Comparison of ENCODE assay signal across 16 cellular contexts in genomic region chr16:17445421-17445820, GRCh38. TPM values are rescaled to one million over a fixed set of nuclear protein-coding genes. Genes with fewer than 3 reads are reported as not detected.
DNase-seq lines count a peak whose midpoint lies in the region; ATAC-seq and TF ChIP-seq lines count a peak whose summit lies in the region.
"Had no signal": no experiment of that assay in that cellular context is flagged by ENCODE, and none has a peak within 500 bp of the region (broad histone marks: within the 10 kb centered on the region; RNA-seq: fewer than 3 reads in every experiment).

No MANE protein-coding gene starts in this region.

- H2BK120ac ChIP-seq in H9 (ENCODE audit: low read depth, low read length, poor library complexity, severe bottlenecking) (no peak overlapping the region), neuronal stem cell (ENCODE audit: low read depth, low read length) (no peak overlapping the region)

- no peaks in the 10 kb centered on the region for H3K27me3 ChIP-seq in H9 (ENCODE audit: insufficient read depth, low read length)
- no peaks in the 10 kb centered on the region for H3K27me3 ChIP-seq in endodermal cell (ENCODE audit: control insufficient read depth, insufficient read depth, low read length, poor library complexity, severe bottlenecking)
- H3K27me3 ChIP-seq in hepatocyte: no peaks in the 10 kb centered on the region
- H3K27me3 ChIP-seq in neuronal stem cell (ENCODE audit: control insufficient read depth in 3 of 3, insufficient read depth in 3 of 3, low read depth in 1 of 3, low read length in 3 of 3): no peaks in the 10 kb centered on the region

- no peak overlapping the region for H3K56ac ChIP-seq in H9 (ENCODE audit: insufficient read length, low read depth, low read length)

- no peak overlapping the region for H2BK12ac ChIP-seq in H9 (ENCODE audit: insufficient read length, low read depth, low read length)
- H2BK12ac ChIP-seq in neuronal stem cell (ENCODE audit: low read length): no peak overlapping the region

- H2AK5ac ChIP-seq in H9 (ENCODE audit: insufficient read length, low read length) (no peak overlapping the region), neuronal stem cell (ENCODE audit: low read depth, low read length) (no peak overlapping the region)

- WGBS in H9 (ENCODE audit: extremely low coverage, insufficient read length, low lambda C conversion rate): no CpG with 5 or more reads among the region's 12 CpGs
- WGBS in endodermal cell (ENCODE audit: insufficient coverage in 1 of 2, insufficient read length in 1 of 2), 2 experiments: 64 to 78% methylated on average over 8 to 12 of the region's 12 CpGs
- 77% methylated on average over 12 of the region's 12 CpGs for WGBS in hepatocyte (ENCODE audit: low lambda C conversion rate, missing lambda C conversion rate)
- WGBS in neuronal stem cell (ENCODE audit: extremely low coverage in 2 of 2, insufficient read length in 2 of 2, insufficient replicate concordance in 1 of 2), 2 donors: no CpG with 5 or more reads among the region's 12 CpGs

- H3K27ac ChIP-seq in H9 (ENCODE audit: insufficient read length, low read depth, low read length) (no peak overlapping the region), endodermal cell (ENCODE audit: low read depth, low read length) (no peak overlapping the region), hepatocyte (no peak overlapping the region), neuronal stem cell (replicated peaks; ENCODE audit: low read length) (no peak overlapping the region)
- H3K27ac ChIP-seq: C4-2B had no signal

- H3K79me1 ChIP-seq in H9 (ENCODE audit: insufficient read depth, low read depth, low read length, poor library complexity, severe bottlenecking) (no peaks in the 10 kb centered on the region), neuronal stem cell (ENCODE audit: low read depth, low read length) (peaks cover 6% of the 10 kb centered on the region)

- H3K27ac Mint-ChIP-seq in activated T-cell treated with anti-CD3 and anti-CD28 coated beads, Interleukin-2, amount 50 U/mL, for 24 hours: peak overlapping the region; percentile 14
- H3K27ac Mint-ChIP-seq in H9: peak overlapping the region in 2 of 3 experiments; percentile 7 to 17; a peak in 1 of 7 replicates
- H3K27ac Mint-ChIP-seq in endodermal cell: peak overlapping the region; percentile 35
- H3K27ac Mint-ChIP-seq: B cell; CD8-positive, alpha-beta T cell had no signal

- H3K18ac ChIP-seq in H9 (ENCODE audit: insufficient read length, low read depth, low read length) (no peak overlapping the region), neuronal stem cell (ENCODE audit: low read length) (no peak overlapping the region)

- H2BK20ac ChIP-seq in H9 (ENCODE audit: low read depth, low read length, poor library complexity, severe bottlenecking): no peak overlapping the region

- no peaks in the 10 kb centered on the region for H4K20me1 ChIP-seq in H9 (ENCODE audit: control insufficient read depth, insufficient read depth, insufficient read length)
- H4K20me1 ChIP-seq in hepatocyte (ENCODE audit: insufficient read depth, poor library complexity, severe bottlenecking): no peaks in the 10 kb centered on the region

- no peaks in the 10 kb centered on the region for H3K79me2 ChIP-seq in H9 (ENCODE audit: insufficient read depth, low read length)
- H3K79me2 ChIP-seq in hepatocyte: no peaks in the 10 kb centered on the region

- H3K4me3 ChIP-seq in endodermal cell (ENCODE audit: low read length) (no peak overlapping the region), hepatocyte (no peak overlapping the region), neuronal stem cell (ENCODE audit: low read length in 2 of 2) (no peak overlapping the region)
- H3K4me3 ChIP-seq: HAP-1 had no signal

- H3K36me3 ChIP-seq in endodermal cell (ENCODE audit: control insufficient read depth, insufficient read depth, low read length): peaks cover 3% of the 10 kb centered on the region
- H3K36me3 ChIP-seq in hepatocyte (replicated peaks; ENCODE audit: insufficient read depth, low read depth): no peaks in the 10 kb centered on the region
- no peaks in the 10 kb centered on the region for H3K36me3 ChIP-seq in neuronal stem cell (replicated peaks in 1 of 2; ENCODE audit: control insufficient read depth in 2 of 2, insufficient read depth in 2 of 2, low read length in 2 of 2)
- H3K36me3 ChIP-seq: HAP-1 had no signal

- no peak overlapping the region for H2AFZ ChIP-seq in H9 (ENCODE audit: low read length)
- H2AFZ ChIP-seq in hepatocyte: no peak overlapping the region
- no peak overlapping the region for H2AFZ ChIP-seq in neuronal stem cell (ENCODE audit: low read length)

- H2BK15ac ChIP-seq in H9 (ENCODE audit: low read depth, low read length) (no peak overlapping the region), neuronal stem cell (ENCODE audit: low read length) (no peak overlapping the region)

- H3K9me3 ChIP-seq in H9 (ENCODE audit: control insufficient read depth, low read depth, low read length): no peaks in the 10 kb centered on the region
- H3K9me3 ChIP-seq in endodermal cell (ENCODE audit: control insufficient read depth, low read length): peaks cover 8% of the 10 kb centered on the region
- no peaks in the 10 kb centered on the region for H3K9me3 ChIP-seq in hepatocyte (ENCODE audit: low read depth)
- H3K9me3 ChIP-seq in neuronal stem cell (replicated peaks in 1 of 2; ENCODE audit: control insufficient read depth in 2 of 2, insufficient read depth in 1 of 2, low read depth in 1 of 2, low read length in 2 of 2): no peaks in the 10 kb centered on the region
- H3K9me3 ChIP-seq: HAP-1 had no signal

- H3K4me2 ChIP-seq in H9 (ENCODE audit: insufficient read depth, insufficient read length, low read length) (no peak overlapping the region), hepatocyte (no peak overlapping the region), neuronal stem cell (ENCODE audit: insufficient read depth, low read length, poor library complexity, severe bottlenecking) (no peak overlapping the region)

- ATAC-seq in activated T-cell treated with anti-CD3 and anti-CD28 coated beads, Interleukin-2, amount 50 U/mL, for 4 hours: no peak
- ATAC-seq: CD8-positive, alpha-beta T cell had no signal

- H3K14ac ChIP-seq in H9 (ENCODE audit: insufficient read depth, low read length) (no peak overlapping the region), neuronal stem cell (ENCODE audit: low read length) (no peak overlapping the region)

- peaks cover 9% of the 10 kb centered on the region for H3K36me3 Mint-ChIP-seq in activated T-cell treated with anti-CD3 and anti-CD28 coated beads, Interleukin-2, amount 50 U/mL, for 24 hours (ENCODE audit: low read depth)
- peaks cover 5% of the 10 kb centered on the region for H3K36me3 Mint-ChIP-seq in activated T-cell treated with anti-CD3 and anti-CD28 coated beads, Interleukin-2, amount 50 U/mL, for 4 hours (ENCODE audit: insufficient read depth)
- H3K36me3 Mint-ChIP-seq in H9 (ENCODE audit: insufficient read depth in 1 of 3, low read depth in 3 of 3) (peaks cover 3 to 11% (median 10%) of the 10 kb centered on the region in 3 experiments; a peak in 6 of 7 replicates), endodermal cell (ENCODE audit: low read depth) (peaks cover 21% of the 10 kb centered on the region)

- no peaks in the 10 kb centered on the region for H3K9me3 Mint-ChIP-seq in activated T-cell treated with anti-CD3 and anti-CD28 coated beads, Interleukin-2, amount 50 U/mL, for 24 hours
- no peaks in the 10 kb centered on the region for H3K9me3 Mint-ChIP-seq in activated T-cell treated with anti-CD3 and anti-CD28 coated beads, Interleukin-2, amount 50 U/mL, for 4 hours
- H3K9me3 Mint-ChIP-seq in H9: peaks cover 0 to 3% of the 10 kb centered on the region in 2 experiments; a peak in 2 of 5 replicates
- H3K9me3 Mint-ChIP-seq in endodermal cell: peaks cover 2% of the 10 kb centered on the region
- H3K9me3 Mint-ChIP-seq: CD8-positive, alpha-beta T cell had no signal

- H4K91ac ChIP-seq in H9 (ENCODE audit: insufficient read length, low read depth, low read length): no peak overlapping the region
- H4K91ac ChIP-seq in neuronal stem cell (ENCODE audit: low read depth, low read length, poor library complexity): no peak overlapping the region

- no peaks in the 10 kb centered on the region for H3K9me2 ChIP-seq in hepatocyte (replicated peaks; ENCODE audit: insufficient read depth)

- H3K9ac ChIP-seq in H9 (ENCODE audit: extremely low read depth, insufficient read length, low read length) (no peak overlapping the region), endodermal cell (ENCODE audit: extremely low read depth, low read length, poor library complexity, severe bottlenecking) (no peak overlapping the region), neuronal stem cell (ENCODE audit: low read depth, low read length, poor library complexity) (no peak overlapping the region)

- peaks cover 22% of the 10 kb centered on the region for H3K4me1 Mint-ChIP-seq in activated T-cell treated with anti-CD3 and anti-CD28 coated beads, Interleukin-2, amount 50 U/mL, for 24 hours (ENCODE audit: low read depth)
- peaks cover 37% of the 10 kb centered on the region for H3K4me1 Mint-ChIP-seq in activated T-cell treated with anti-CD3 and anti-CD28 coated beads, Interleukin-2, amount 50 U/mL, for 4 hours (ENCODE audit: low read depth)
- H3K4me1 Mint-ChIP-seq in H9 (peaks cover 20 to 22% of the 10 kb centered on the region in 2 experiments), endodermal cell (peaks cover 26% of the 10 kb centered on the region)

- no peaks in the 10 kb centered on the region for H3K23me2 ChIP-seq in H9 (ENCODE audit: insufficient read length, low read depth, low read length, poor library complexity, severe bottlenecking)

- no peak overlapping the region for H4K5ac ChIP-seq in H9 (ENCODE audit: insufficient read length, low read depth, low read length)

- no peak overlapping the region for H2BK5ac ChIP-seq in H9 (ENCODE audit: insufficient read length, low read length)
- no peak overlapping the region for H2BK5ac ChIP-seq in neuronal stem cell (ENCODE audit: low read length)

- no peak overlapping the region for H3K4me3 Mint-ChIP-seq in activated T-cell treated with anti-CD3 and anti-CD28 coated beads, Interleukin-2, amount 50 U/mL, for 24 hours
- H3K4me3 Mint-ChIP-seq in activated T-cell treated with anti-CD3 and anti-CD28 coated beads, Interleukin-2, amount 50 U/mL, for 4 hours: no peak overlapping the region
- H3K4me3 Mint-ChIP-seq in H9 (peak overlapping the region in 1 of 2 experiments; percentile 13; a peak in 2 of 5 replicates), endodermal cell (no peak overlapping the region)
- H3K4me3 Mint-ChIP-seq: B cell; CD8-positive, alpha-beta T cell had no signal

- no peak overlapping the region for H3K23ac ChIP-seq in H9 (ENCODE audit: insufficient read length, low read depth, low read length)
- H3K23ac ChIP-seq in neuronal stem cell (ENCODE audit: low read depth, low read length, poor library complexity): no peak overlapping the region

- H3K4me1 ChIP-seq in H9 (ENCODE audit: insufficient read depth, low read length) (peaks cover 10% of the 10 kb centered on the region; the same call in 1 of the 2 replicates), endodermal cell (ENCODE audit: control insufficient read depth, insufficient read depth, low read length) (peaks cover 5% of the 10 kb centered on the region), hepatocyte (ENCODE audit: insufficient read depth) (no peaks in the 10 kb centered on the region), neuronal stem cell (ENCODE audit: control insufficient read depth in 2 of 2, insufficient read depth in 1 of 2, low read depth in 1 of 2, low read length in 2 of 2) (peaks cover 0 to 6% of the 10 kb centered on the region in 2 donors)
- H3K4me1 ChIP-seq: HAP-1 had no signal

- H4K8ac ChIP-seq in H9 (replicated peaks; ENCODE audit: insufficient read length, low read depth, low read length) (no peak overlapping the region), neuronal stem cell (ENCODE audit: low read depth, low read length) (no peak overlapping the region)

- DNase-seq in activated T-cell treated with anti-CD3 and anti-CD28 coated beads, Interleukin-2, amount 50 U/mL, for 24 hours: no peak
- DNase-seq in activated T-cell treated with anti-CD3 and anti-CD28 coated beads, Interleukin-2, amount 50 U/mL, for 4 hours: no peak
- DNase-seq in H9: no peak
- DNase-seq in endodermal cell: peak; percentile 74
- DNase-seq in NCI-H69 (lab: John Stamatoyannopoulos, UW): no peak
- DNase-seq in hepatocyte (ENCODE audit: low spot score): no peak
- DNase-seq in neuronal stem cell (ENCODE audit: low spot score): no peak
- DNase-seq: CD8-positive, alpha-beta T cell; COR-L47; DMS153; DMS79 treated with DMSO at 0.1 percent for 48 hours; EL; GOT3 had no signal

- H3T11ph ChIP-seq in H9 (ENCODE audit: low read length): no peak overlapping the region

- TF ChIP-seq CTCF in H9 (conservative IDR thresholded peaks at IDR 0.05): no peak
- no peak for TF ChIP-seq CTCF in endodermal cell (conservative IDR thresholded peaks at IDR 0.05)
- no peak for TF ChIP-seq CTCF in hepatocyte (IDR thresholded peaks at IDR 0.05; ENCODE audit: poor library complexity)

- no peaks in the 10 kb centered on the region for H3K27me3 Mint-ChIP-seq in activated T-cell treated with anti-CD3 and anti-CD28 coated beads, Interleukin-2, amount 50 U/mL, for 24 hours
- H3K27me3 Mint-ChIP-seq in activated T-cell treated with anti-CD3 and anti-CD28 coated beads, Interleukin-2, amount 50 U/mL, for 4 hours (ENCODE audit: low read depth): no peaks in the 10 kb centered on the region
- no peaks in the 10 kb centered on the region for H3K27me3 Mint-ChIP-seq in H9 (ENCODE audit: low read depth)
- peaks cover 2% of the 10 kb centered on the region for H3K27me3 Mint-ChIP-seq in endodermal cell (ENCODE audit: insufficient read depth)
- H3K27me3 Mint-ChIP-seq: B cell had no signal

- H3K4ac ChIP-seq in H9 (ENCODE audit: low read depth, low read length): no peak overlapping the region
- no peak overlapping the region for H3K4ac ChIP-seq in neuronal stem cell (ENCODE audit: low read length)

RNA-seq across cellular contexts. Expression of gene XYLT1, which starts 25.3 kb away (rescaled TPM):
- total RNA-seq in activated T-cell treated with anti-CD3 and anti-CD28 coated beads, Interleukin-2, amount 50 U/mL, for 4 hours: 1 to 10 TPM; 1.9 to 3.1 (median 2.3) TPM
- total RNA-seq in H9 (2021) (14.2 and 14.5 TPM in 2 replicates), endodermal cell (10 to 100 TPM; 26.8 to 28.5 TPM), hepatocyte (12.5 and 13.7 TPM in 2 replicates)
- 11.9 TPM for polyA plus RNA-seq in endodermal cell (2013, experiment 1 of 2)
- 13.2 TPM for polyA plus RNA-seq in endodermal cell (2013, experiment 2 of 2)
- 6.9 TPM in 2 replicates for polyA plus RNA-seq in hepatocyte
- 6.1 TPM for polyA plus RNA-seq in neuronal stem cell (2013, experiment 1 of 2)
- polyA plus RNA-seq in neuronal stem cell (2013, experiment 2 of 2): 6.3 TPM
